ENCODE assay signal across 23 cellular contexts in the genomic region with DNA sequence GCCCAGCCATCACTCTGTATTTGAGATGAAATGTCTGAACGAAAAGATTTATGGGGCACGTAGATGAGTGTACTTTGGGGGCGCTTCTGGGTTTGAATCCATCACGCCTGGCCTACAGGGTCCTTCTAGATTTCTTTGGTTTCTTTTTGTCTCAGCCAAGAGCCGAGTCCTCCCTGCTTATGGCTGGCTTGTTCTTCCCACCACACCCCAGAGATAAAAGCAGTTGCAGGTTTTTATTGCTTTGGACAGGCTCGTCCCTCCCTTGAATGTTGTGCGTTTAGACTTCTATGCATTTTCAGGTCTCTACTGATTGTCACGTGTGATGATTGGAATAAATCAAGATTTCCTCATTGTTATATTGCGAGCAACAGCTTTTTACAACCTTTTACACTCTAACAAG.
"Had no signal": no experiment of that assay in that cellular context is flagged by ENCODE, and none has a peak within 500 bp of the region (broad histone marks: within the 10 kb centered on the region; RNA-seq: fewer than 3 reads in every experiment).

No MANE protein-coding gene starts in this region.

- ATAC-seq: activated CD4-positive, alpha-beta T cell treated with anti-CD3 and anti-CD28 coated beads for 36 hours; activated CD8-positive, alpha-beta T cell treated with anti-CD3 and anti-CD28 coated beads for 36 hours; activated naive CD8-positive, alpha-beta T cell treated with anti-CD3 and anti-CD28 coated beads, Interleukin-2, amount 50 U/mL, for 24 hours; activated T-cell treated with anti-CD3 and anti-CD28 coated beads, Interleukin-2, amount 50 U/mL, for 4 hours; body of pancreas; gastroesophageal sphincter had no signal

- DNase-seq: activated CD4-positive, alpha-beta T cell treated with anti-CD3 and anti-CD28 coated beads for 36 hours; activated CD4-positive, alpha-beta T cell treated with anti-CD3 and anti-CD28 coated beads, Interleukin-2, amount 10 ng/mL, durations not matched to agents 7 days and 5 days; activated CD4-positive, alpha-beta T cell treated with anti-CD3 and anti-CD28 coated beads, Interleukin-2, amount 50 U/mL, for 4 hours; activated CD4-positive, CD25-positive, alpha-beta regulatory T cell; activated CD4-positive, CD25-positive, alpha-beta regulatory T cell treated with anti-CD3 and anti-CD28 coated beads, Interleukin-2, amount 50 U/mL, for 72 hours; activated CD8-positive, alpha-beta memory T cell treated with anti-CD3 and anti-CD28 coated beads for 24 hours; activated CD8-positive, alpha-beta T cell treated with anti-CD3 and anti-CD28 coated beads for 36 hours; activated effector memory CD4-positive, alpha-beta T cell treated with anti-CD3 and anti-CD28 coated beads, Interleukin-2, amount 50 U/mL, for 16 hours; activated naive CD4-positive, alpha-beta T cell treated with anti-CD3 and anti-CD28 coated beads for 36 hours; activated naive CD8-positive, alpha-beta T cell treated with anti-CD3 and anti-CD28 coated beads for 36 hours; activated naive CD8-positive, alpha-beta T cell treated with anti-CD3 and anti-CD28 coated beads, Interleukin-2, amount 50 U/mL, for 24 hours; activated T-cell treated with anti-CD3 and anti-CD28 coated beads, Interleukin-2, amount 50 U/mL, for 4 hours; adrenal gland; amygdala; aorta; body of pancreas; caudate nucleus; effector CD8-positive, alpha-beta T cell; esophagus squamous epithelium; foreskin melanocyte; T-helper 2 cell had no signal

- H3K36me3 ChIP-seq: adrenal gland, esophagus squamous epithelium, gastroesophageal sphincter had no signal

- H3K9me3 ChIP-seq: adrenal gland had no signal

- H3K27ac ChIP-seq: adrenal gland, body of pancreas, epithelial cell of prostate, esophagus squamous epithelium, gastroesophageal sphincter had no signal

- H3K27me3 ChIP-seq: body of pancreas, esophagus squamous epithelium had no signal

- H3K4me3 ChIP-seq: adrenal gland, body of pancreas, esophagus squamous epithelium, gastroesophageal sphincter had no signal

- H3K4me1 ChIP-seq: adrenal gland, body of pancreas, esophagus squamous epithelium, gastroesophageal sphincter had no signal
